Comparison of ENCODE assay signal across 8 cellular contexts in the genomic region with DNA sequence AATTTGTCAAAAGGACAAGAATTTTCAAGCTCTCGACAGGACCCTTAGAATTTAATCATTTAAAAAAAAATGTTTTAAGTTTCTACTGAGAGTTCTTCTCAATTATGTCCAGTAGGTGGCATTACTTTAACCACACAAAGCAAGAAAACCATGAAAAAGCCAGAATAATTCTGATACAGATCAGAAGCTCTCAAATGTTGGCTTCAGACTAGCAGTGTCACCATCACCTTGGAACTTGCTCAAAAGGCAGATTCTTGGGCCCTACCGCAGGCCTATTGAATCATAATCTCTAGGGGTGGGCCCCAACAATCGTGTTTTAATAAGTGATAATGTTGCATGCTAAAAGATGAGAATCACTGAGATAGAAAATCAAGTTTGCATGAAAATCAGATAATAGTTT.
DNase-seq lines count a peak whose midpoint lies in the region; FAIRE-seq and TF ChIP-seq lines count a peak whose summit lies in the region.

No MANE protein-coding gene starts in this region.

- DNase-seq in ACHN, result peak; percentile 39
- peak; percentile 7 for DNase-seq in GM18507 (ENCODE audit: extremely low spot score, insufficient read length, low read depth)
- DNase-seq in HT1080 (ENCODE audit: low read depth), result peak; percentile 53
- peak; percentile 44 for DNase-seq in endothelial cell of umbilical vein (ENCODE audit: low read depth, low spot score)
- DNase-seq in NCI-H128 (lab: John Stamatoyannopoulos, UW; ENCODE audit: unreplicated experiment), result no peak
- no peak for DNase-seq in activated naive CD4-positive, alpha-beta T cell treated with Interleukin-2 at 50 U/mL for 16 hours

- POLR2A ChIA-PET in endothelial cell of umbilical vein (lab: Charles Lee), result interaction anchor here (0.6 to 0.7 kb wide), 2 partner anchors 32 to 534 kb away, joined by 3 read pairs; no protein-coding TSS in a partner anchor

- H3K79me2 ChIP-seq in OCI-LY1 (ENCODE audit: insufficient read depth, low read length) (no peaks in the 10 kb centered on the region), endothelial cell of umbilical vein (ENCODE audit: control insufficient read depth, insufficient read depth, low read length) (no peaks in the 10 kb centered on the region), neural cell (replicated peaks; ENCODE audit: insufficient read depth, low read length) (no peaks in the 10 kb centered on the region)

- H3K9me2 ChIP-seq in OCI-LY1 (ENCODE audit: low read depth, low read length) (no peaks in the 10 kb centered on the region), neural cell (ENCODE audit: insufficient read depth, low read length) (no peaks in the 10 kb centered on the region)

- peak; percentile 76 for FAIRE-seq in GM18507 (lab: Jason Lieb, UNC)
- FAIRE-seq in endothelial cell of umbilical vein (lab: Jason Lieb, UNC), result peak; percentile 44

- no TSS peak for BruUV-seq in endothelial cell of umbilical vein (replicated peaks; lab: Mats Ljungman, UMichigan)

- H4K20me1 ChIP-seq in OCI-LY1 (ENCODE audit: insufficient read depth, low read length) (no peaks in the 10 kb centered on the region), endothelial cell of umbilical vein (replicated peaks; ENCODE audit: control insufficient read depth, extremely low read depth, insufficient read depth, low read length) (no peaks in the 10 kb centered on the region), neural cell (ENCODE audit: insufficient read depth) (no peaks in the 10 kb centered on the region)

- H3F3A ChIP-seq in OCI-LY1 (ENCODE audit: insufficient read depth, low read length), result no peaks in the 10 kb centered on the region
- no peaks in the 10 kb centered on the region for H3F3A ChIP-seq in neural cell (ENCODE audit: insufficient read depth, low read length, poor library complexity, severe bottlenecking)

- no peak for TF ChIP-seq POLR2A in endothelial cell of umbilical vein (IDR thresholded peaks at IDR 0.05; ENCODE audit: low read depth, low read length)

- H3K27me3 ChIP-seq in OCI-LY1 (ENCODE audit: insufficient read depth, low read length) (no peaks in the 10 kb centered on the region), endothelial cell of umbilical vein (ENCODE audit: control insufficient read depth in 2 of 2, insufficient read depth in 2 of 2, low read length in 2 of 2) (no peaks in the 10 kb centered on the region), neural cell (ENCODE audit: insufficient read depth, low read depth, low read length) (no peaks in the 10 kb centered on the region)

- no peaks in the 10 kb centered on the region for H3K36me3 ChIP-seq in OCI-LY1 (ENCODE audit: insufficient read depth, low read length)
- no peaks in the 10 kb centered on the region for H3K36me3 ChIP-seq in endothelial cell of umbilical vein (ENCODE audit: control insufficient read depth in 2 of 2, extremely low read depth in 1 of 2, insufficient read depth in 2 of 2, low read length in 2 of 2)
- no peaks in the 10 kb centered on the region for H3K36me3 ChIP-seq in neural cell (ENCODE audit: insufficient read depth, low read length)

- H3K9me3 ChIP-seq in OCI-LY1 (ENCODE audit: low read length), result no peaks in the 10 kb centered on the region
- no peaks in the 10 kb centered on the region for H3K9me3 ChIP-seq in endothelial cell of umbilical vein (replicated peaks; ENCODE audit: control insufficient read depth, insufficient read depth, low read length)
- no peaks in the 10 kb centered on the region for H3K9me3 ChIP-seq in neural cell (ENCODE audit: low read length)

- TF ChIP-seq RAD21 in neural cell (conservative IDR thresholded peaks at IDR 0.05), result peak; percentile 76

- dilution Hi-C loops in endothelial cell of umbilical vein (cut with MboI; ENCODE audit: extremely low pct_ligation_motif_present, low sequenced_read_pairs), result no loop called here

- TF ChIP-seq CTCF in OCI-LY1 (IDR thresholded peaks at IDR 0.05; ENCODE audit: low read length) (peak; percentile 65), endothelial cell of umbilical vein (IDR thresholded peaks at IDR 0.05; ENCODE audit: extremely low read depth in 1 of 2, insufficient read depth in 1 of 2, low read depth in 1 of 2, low read length in 2 of 2) (peak; percentile 29 to 42), neural cell (IDR thresholded peaks at IDR 0.05; ENCODE audit: poor library complexity, severe bottlenecking) (peak; percentile 74)

- CTCF ChIA-PET in endothelial cell of umbilical vein (lab: Charles Lee), result interaction anchor here (0.6 to 3.7 kb wide), 24 partner anchors 8 to 991 kb away, joined by 3 to 107 read pairs (median 5); a partner anchor contains a TSS

- no peaks in the 10 kb centered on the region for H3K9me1 ChIP-seq in endothelial cell of umbilical vein (replicated peaks; ENCODE audit: control insufficient read depth, extremely low read depth, insufficient read depth, low read length)

- no peak for TF ChIP-seq EP300 in neural cell (conservative IDR thresholded peaks at IDR 0.05; ENCODE audit: poor library complexity, severe bottlenecking)

- no peaks in the 10 kb centered on the region for H3K4me1 ChIP-seq in OCI-LY1 (ENCODE audit: insufficient read depth, low read length, severe bottlenecking)
- no peaks in the 10 kb centered on the region for H3K4me1 ChIP-seq in endothelial cell of umbilical vein (ENCODE audit: control insufficient read depth, extremely low read depth, insufficient read depth, low read length)

- in situ Hi-C loops in ACHN (cut with HindIII; ENCODE audit: low pct_ligation_motif_present, low pct_unique_long_range_greater_than_20kb, low sequenced_read_pairs), result no loop called here

- H2AFZ ChIP-seq in OCI-LY1 (ENCODE audit: low read length) (no peak overlapping the region), endothelial cell of umbilical vein (ENCODE audit: low read depth, low read length) (no peak overlapping the region), neural cell (ENCODE audit: low read depth, low read length) (no peak overlapping the region)

- H3K4me2 ChIP-seq in OCI-LY1 (ENCODE audit: low read length) (no peak overlapping the region), endothelial cell of umbilical vein (ENCODE audit: insufficient read depth, low read length) (no peak overlapping the region), neural cell (ENCODE audit: low read length) (no peak overlapping the region)

- H3K9ac ChIP-seq in OCI-LY1 (ENCODE audit: low read length), result no peak overlapping the region
- H3K9ac ChIP-seq in endothelial cell of umbilical vein (replicated peaks; ENCODE audit: extremely low read depth, insufficient read depth, low read length), result no peak overlapping the region
- H3K9ac ChIP-seq in neural cell (ENCODE audit: low read length), result no peak overlapping the region

- intact Hi-C loops in endothelial cell of umbilical vein (cut with micrococcal nuclease), result loop anchor here (1.0 to 2.0 kb wide), 3 partner anchors 172 to 880 kb away; no protein-coding TSS in a partner anchor

- no peak overlapping the region for H3K4me3 ChIP-seq in OCI-LY1 (ENCODE audit: low read depth, low read length, poor library complexity, severe bottlenecking)
- no peak overlapping the region for H3K4me3 ChIP-seq in endothelial cell of umbilical vein (replicated peaks in 1 of 3; ENCODE audit: insufficient read depth in 1 of 3, low read depth in 1 of 3, low read length in 3 of 3)
- H3K4me3 ChIP-seq in neural cell (ENCODE audit: low read length), result no peak overlapping the region

- no peak overlapping the region for H3K27ac ChIP-seq in OCI-LY1 (ENCODE audit: low read depth, low read length, poor library complexity, severe bottlenecking)
- no peak overlapping the region for H3K27ac ChIP-seq in endothelial cell of umbilical vein (ENCODE audit: insufficient read depth, low read depth, low read length)
- no peak overlapping the region for H3K27ac ChIP-seq in neural cell (ENCODE audit: low read length)

TF ChIP-seq in endothelial cell of umbilical vein, 7 proteins besides CTCF, POLR2A, EP300 and RAD21:
- TF ChIP-seq EZH2 (IDR thresholded peaks at IDR 0.05; ENCODE audit: borderline replicate concordance, low read depth, low read length, severe bottlenecking) (no peak), GATA2 (IDR thresholded peaks at IDR 0.05; ENCODE audit: insufficient read depth, insufficient read length, low read depth, low read length) (peak; percentile 12)
TF ChIP-seq in endothelial cell of umbilical vein: peak in this region for 1.

TF ChIP-seq in neural cell, 6 proteins besides CTCF, POLR2A, EP300 and RAD21:
- TF ChIP-seq, protein P1, sequence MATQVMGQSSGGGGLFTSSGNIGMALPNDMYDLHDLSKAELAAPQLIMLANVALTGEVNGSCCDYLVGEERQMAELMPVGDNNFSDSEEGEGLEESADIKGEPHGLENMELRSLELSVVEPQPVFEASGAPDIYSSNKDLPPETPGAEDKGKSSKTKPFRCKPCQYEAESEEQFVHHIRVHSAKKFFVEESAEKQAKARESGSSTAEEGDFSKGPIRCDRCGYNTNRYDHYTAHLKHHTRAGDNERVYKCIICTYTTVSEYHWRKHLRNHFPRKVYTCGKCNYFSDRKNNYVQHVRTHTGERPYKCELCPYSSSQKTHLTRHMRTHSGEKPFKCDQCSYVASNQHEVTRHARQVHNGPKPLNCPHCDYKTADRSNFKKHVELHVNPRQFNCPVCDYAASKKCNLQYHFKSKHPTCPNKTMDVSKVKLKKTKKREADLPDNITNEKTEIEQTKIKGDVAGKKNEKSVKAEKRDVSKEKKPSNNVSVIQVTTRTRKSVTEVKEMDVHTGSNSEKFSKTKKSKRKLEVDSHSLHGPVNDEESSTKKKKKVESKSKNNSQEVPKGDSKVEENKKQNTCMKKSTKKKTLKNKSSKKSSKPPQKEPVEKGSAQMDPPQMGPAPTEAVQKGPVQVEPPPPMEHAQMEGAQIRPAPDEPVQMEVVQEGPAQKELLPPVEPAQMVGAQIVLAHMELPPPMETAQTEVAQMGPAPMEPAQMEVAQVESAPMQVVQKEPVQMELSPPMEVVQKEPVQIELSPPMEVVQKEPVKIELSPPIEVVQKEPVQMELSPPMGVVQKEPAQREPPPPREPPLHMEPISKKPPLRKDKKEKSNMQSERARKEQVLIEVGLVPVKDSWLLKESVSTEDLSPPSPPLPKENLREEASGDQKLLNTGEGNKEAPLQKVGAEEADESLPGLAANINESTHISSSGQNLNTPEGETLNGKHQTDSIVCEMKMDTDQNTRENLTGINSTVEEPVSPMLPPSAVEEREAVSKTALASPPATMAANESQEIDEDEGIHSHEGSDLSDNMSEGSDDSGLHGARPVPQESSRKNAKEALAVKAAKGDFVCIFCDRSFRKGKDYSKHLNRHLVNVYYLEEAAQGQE (IDR thresholded peaks at IDR 0.05; ENCODE audit: borderline replicate concordance), result no peak
- TF ChIP-seq SMC3 (conservative IDR thresholded peaks at IDR 0.05; ENCODE audit: poor library complexity), result peak; percentile 82
TF ChIP-seq in neural cell: peak in this region for 1.

Comparison
In these comparisons a context has a peak if more than half of its experiments do, and no peak if none do; other contexts are left out.
1. DNase-seq: peak in ACHN (single experiment), GM18507 (single experiment), HT1080 (single experiment) and endothelial cell of umbilical vein (single experiment); none in NCI-H128 (single experiment) and activated naive CD4-positive, alpha-beta T cell treated with Interleukin-2 at 50 U/mL for 16 hours (single experiment).
2. Peak in every context shown above with its lines, with median percentiles within 50 percentile points of each other: CTCF ChIP-seq.